1 cellular context compared by ENCODE assay signal in genomic region chr20:35133735-35134134, GRCh38.
TF ChIP-seq lines count a peak whose summit lies in the region.

No MANE protein-coding gene starts in this region.

TF ChIP-seq in HepG2, 621 proteins besides CTCF, POLR2A, EP300 and RAD21:
- no peak for TF ChIP-seq MTF1 (CRISPR knock-in tag; IDR thresholded peaks at IDR 0.05)
- TF ChIP-seq ZBTB14 (CRISPR knock-in tag; IDR thresholded peaks at IDR 0.05): no peak
- TF ChIP-seq ZFP36 (IDR thresholded peaks at IDR 0.05; ENCODE audit: borderline replicate concordance, low read depth, low read length, partially characterized antibody): peak; percentile 23
- TF ChIP-seq KLF15 (CRISPR knock-in tag; IDR thresholded peaks at IDR 0.05; ENCODE audit: borderline replicate concordance): no peak
- no peak for TF ChIP-seq NFKBIZ (CRISPR knock-in tag; IDR thresholded peaks at IDR 0.05)
- TF ChIP-seq ZSCAN12 (CRISPR knock-in tag; IDR thresholded peaks at IDR 0.05): no peak
- peak; percentile 79; the same call in 1 of the 2 replicates for TF ChIP-seq ZNF768 (CRISPR knock-in tag; IDR thresholded peaks at IDR 0.05)
- peak; percentile 47 for TF ChIP-seq ZMYM3 (CRISPR knock-in tag; IDR thresholded peaks at IDR 0.05)
- no peak for TF ChIP-seq ZFX (CRISPR knock-in tag; IDR thresholded peaks at IDR 0.05; ENCODE audit: low read depth)
- TF ChIP-seq CBX2 (IDR thresholded peaks at IDR 0.05; ENCODE audit: low read depth, low read length): no peak
- TF ChIP-seq CBX2 (CRISPR knock-in tag; IDR thresholded peaks at IDR 0.05; ENCODE audit: low read depth): no peak
- no peak for TF ChIP-seq ZNF672 (CRISPR knock-in tag; IDR thresholded peaks at IDR 0.05)
- TF ChIP-seq NFE2L2 (IDR thresholded peaks at IDR 0.05; ENCODE audit: low read length): peak; percentile 84
- TF ChIP-seq MAFK (conservative IDR thresholded peaks at IDR 0.05 in 1 of 2, IDR thresholded peaks at IDR 0.05 in 1 of 2; ENCODE audit: low read length in 2 of 2): 0 out of 4 replicates have a peak, but pooled peaks of 1 of the 2 experiments have one; percentile 16
- no peak for TF ChIP-seq IKZF5 (CRISPR knock-in tag; IDR thresholded peaks at IDR 0.05)
- TF ChIP-seq MIXL1 (CRISPR knock-in tag; IDR thresholded peaks at IDR 0.05): no peak
- TF ChIP-seq SRSF9 (IDR thresholded peaks at IDR 0.05; ENCODE audit: borderline replicate concordance, insufficient read depth, low read depth, low read length, poor library complexity, severe bottlenecking): no peak
- no peak for TF ChIP-seq ZNF292 (CRISPR knock-in tag; IDR thresholded peaks at IDR 0.05; ENCODE audit: borderline replicate concordance, low read depth)
- no peak for TF ChIP-seq SIN3A (IDR thresholded peaks at IDR 0.05; ENCODE audit: borderline replicate concordance, low read depth, low read length)
- no peak for TF ChIP-seq HES4 (CRISPR knock-in tag; IDR thresholded peaks at IDR 0.05; ENCODE audit: borderline replicate concordance)
TF ChIP-seq in HepG2: peak in this region for 5.
